In the genomic region with DNA sequence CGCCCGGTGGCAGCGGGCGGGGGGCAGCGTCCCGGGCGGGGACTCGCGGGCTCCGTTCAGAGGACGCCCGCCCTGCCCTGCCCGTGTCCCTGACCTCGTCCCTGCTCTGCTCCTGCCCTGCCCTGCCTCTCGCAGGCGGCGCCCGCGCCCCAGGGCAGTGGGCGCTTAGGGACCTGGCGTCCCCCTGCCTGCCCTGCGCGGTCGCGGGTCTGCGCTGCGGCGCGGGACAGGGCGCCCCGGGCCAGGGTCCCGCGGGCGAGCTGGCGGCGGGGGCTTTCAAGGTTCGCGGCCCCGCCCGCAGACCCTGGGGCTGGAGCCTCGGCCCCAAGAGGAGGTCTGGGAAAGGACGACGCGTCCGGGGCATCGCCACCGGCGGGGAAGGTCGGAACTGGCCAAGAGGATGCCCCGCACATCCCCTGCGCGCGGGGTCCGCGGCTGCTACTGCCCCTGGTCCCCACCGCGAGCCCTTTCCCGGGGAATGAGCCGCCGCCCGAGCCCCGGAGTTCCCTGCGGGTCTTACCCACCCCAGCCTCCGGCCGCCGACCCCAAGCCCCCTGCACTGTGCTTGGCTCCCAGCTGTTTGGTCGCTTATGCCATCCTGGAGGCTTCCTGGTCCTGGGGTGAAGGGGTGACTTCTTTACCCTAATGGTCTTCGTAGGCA, we compare ENCODE assay signal across 1 cellular context.
TF ChIP-seq lines count a peak whose summit lies in the region.

No MANE protein-coding gene starts in this region.

TF ChIP-seq in IMR-90, 13 proteins besides CTCF, POLR2A, EP300 and RAD21:
- TF ChIP-seq CEBPB (IDR thresholded peaks at IDR 0.05; ENCODE audit: low read depth, low read length), result no peak
- no peak for TF ChIP-seq RFX5 (IDR thresholded peaks at IDR 0.05; ENCODE audit: low read depth, low read length)
TF ChIP-seq in IMR-90: peak in this region for 0.
